ENCODE assay signal across 25 cellular contexts in the genomic region with DNA sequence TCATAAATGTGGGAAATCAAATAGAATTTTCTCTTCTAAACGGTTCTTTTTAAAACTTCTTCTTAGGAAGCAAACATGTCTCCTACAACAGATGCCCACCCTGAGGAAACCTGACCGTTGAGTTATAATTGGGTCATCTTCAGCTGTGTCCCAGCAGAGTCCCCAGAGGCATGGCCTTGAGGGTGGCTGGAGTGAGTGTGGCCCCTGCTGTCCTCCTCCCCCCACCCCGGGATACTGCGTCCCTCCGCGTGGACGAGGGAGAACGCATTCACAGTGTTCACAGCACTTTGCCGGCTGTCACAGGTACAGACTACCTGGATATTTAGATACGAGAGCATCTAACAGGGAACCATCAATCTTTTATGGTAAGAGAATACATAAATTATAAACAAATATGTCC.
"Had no signal": no experiment of that assay in that cellular context is flagged by ENCODE, and none has a peak within 500 bp of the region (broad histone marks: within the 10 kb centered on the region; RNA-seq: fewer than 3 reads in every experiment).

No MANE protein-coding gene starts in this region.

- DNase-seq: caudate nucleus; cortex of kidney; dorsolateral prefrontal cortex; effector memory CD4-positive, alpha-beta T cell; immature natural killer cell; kidney; left cardiac atrium; left ventricle myocardium superior; mesenchymal stem cell; naive thymus-derived CD4-positive, alpha-beta T cell; nephron progenitor cell; psoas muscle; right cardiac atrium; stimulated activated CD4-positive, alpha-beta T cell treated with anti-CD3 and anti-CD28 coated beads, Interleukin-4, amount 100 ng/mL, for 1 hour; stimulated activated CD8-positive, alpha-beta memory T cell treated with anti-CD3 and anti-CD28 coated beads, Interleukin-4, amount 100 ng/mL, for 48 hours; stimulated activated naive CD8-positive, alpha-beta T cell treated with anti-CD3 and anti-CD28 coated beads, Interleukin-15, Interleukin-2, amounts not matched to agents 100 U/mL and 50 U/mL, for 24 hours; thyroid gland; upper lobe of left lung; uterus had no signal

- H3K4me3 ChIP-seq: esophagus muscularis mucosa, gastroesophageal sphincter, lung, psoas muscle, smooth muscle cell, suprapubic skin, thyroid gland, upper lobe of left lung, uterus had no signal

- H3K27me3 ChIP-seq: suprapubic skin, thyroid gland, upper lobe of left lung, uterus had no signal

- ATAC-seq: gastroesophageal sphincter; left cardiac atrium; left ventricle myocardium superior; naive thymus-derived CD4-positive, alpha-beta T cell; psoas muscle; right cardiac atrium; stimulated activated naive CD8-positive, alpha-beta T cell treated with anti-CD3 and anti-CD28 coated beads, Interleukin-15, Interleukin-2, amounts not matched to agents 100 U/mL and 50 U/mL, for 24 hours had no signal

- H3K36me3 ChIP-seq: esophagus muscularis mucosa, gastroesophageal sphincter, suprapubic skin, thyroid gland, upper lobe of left lung, uterus had no signal

- H3K4me1 ChIP-seq: esophagus muscularis mucosa, gastroesophageal sphincter, psoas muscle, suprapubic skin, thyroid gland, upper lobe of left lung, uterus had no signal

- H3K4me2 ChIP-seq: smooth muscle cell had no signal

- H3K9me3 ChIP-seq: psoas muscle, suprapubic skin, thyroid gland, uterus had no signal

- H3K27ac ChIP-seq: dorsolateral prefrontal cortex, epithelial cell of prostate, esophagus muscularis mucosa, gastroesophageal sphincter, psoas muscle, suprapubic skin, thyroid gland, upper lobe of left lung, uterus had no signal
